In genomic region chr12:114744696-114745095, GRCh38 we compare ENCODE assay signal across 22 cellular contexts.
DNase-seq lines count a peak whose midpoint lies in the region; ATAC-seq and TF ChIP-seq lines count a peak whose summit lies in the region.
"Had no signal": no experiment of that assay in that cellular context is flagged by ENCODE, and none has a peak within 500 bp of the region (broad histone marks: within the 10 kb centered on the region; RNA-seq: fewer than 3 reads in every experiment).

No MANE protein-coding gene starts in this region.

- no peaks in the 10 kb centered on the region for H3K36me3 Mint-ChIP-seq in endothelial cell (ENCODE audit: low read depth, unreplicated experiment)
- H3K36me3 Mint-ChIP-seq: IgD-negative memory B cell, immature natural killer cell, T-cell had no signal

- TF ChIP-seq CTCF in hepatocyte (IDR thresholded peaks at IDR 0.05; ENCODE audit: poor library complexity), result no peak
- TF ChIP-seq CTCF in sigmoid colon (IDR thresholded peaks at IDR 0.05), result no peak
- no peak for TF ChIP-seq CTCF in endothelial cell (IDR thresholded peaks at IDR 0.05; ENCODE audit: unreplicated experiment)

- no peak for ATAC-seq in HG03196 (IDR thresholded peaks at IDR 0.05; ENCODE audit: unreplicated experiment)
- ATAC-seq in HG02852 (IDR thresholded peaks at IDR 0.05; ENCODE audit: unreplicated experiment), result no peak
- no peak for ATAC-seq in GM18520 (IDR thresholded peaks at IDR 0.05; ENCODE audit: unreplicated experiment)
- ATAC-seq: HCT116, T-cell had no signal

- H3K9me3 Mint-ChIP-seq in endothelial cell (ENCODE audit: unreplicated experiment), result no peaks in the 10 kb centered on the region
- H3K9me3 Mint-ChIP-seq: activated CD4-positive, alpha-beta T cell treated with anti-CD3 and anti-CD28 coated beads, Interleukin-2, amount 10 ng/mL, durations not matched to agents 24 days and 14 days; IgD-negative memory B cell; immature natural killer cell; T-cell had no signal

- WGBS in hepatocyte (ENCODE audit: low lambda C conversion rate, missing lambda C conversion rate), result 66% methylated on average over 15 of the region's 15 CpGs
- WGBS in sigmoid colon, 2 donors, result 73 to 76% methylated on average over 15 of the region's 15 CpGs

- H3K4me1 Mint-ChIP-seq in endothelial cell (ENCODE audit: unreplicated experiment), result peaks cover 15% of the 10 kb centered on the region
- H3K4me1 Mint-ChIP-seq: activated CD4-positive, alpha-beta T cell treated with anti-CD3 and anti-CD28 coated beads, Interleukin-2, amount 10 ng/mL, durations not matched to agents 24 days and 14 days; IgD-negative memory B cell; immature natural killer cell; T-cell had no signal

- H3K27ac ChIP-seq in hepatocyte (peak overlapping the region; percentile 90), sigmoid colon (peak overlapping the region in 2 of 4 donors; percentile 25 to 45)
- H3K27ac ChIP-seq: dorsolateral prefrontal cortex, epithelial cell of prostate had no signal

- H2AFZ ChIP-seq in hepatocyte, result no peak overlapping the region

- no peaks in the 10 kb centered on the region for H3K27me3 ChIP-seq in adipocyte (replicated peaks; ENCODE audit: control insufficient read depth, insufficient read depth, low read length)
- H3K27me3 ChIP-seq in hepatocyte, result no peaks in the 10 kb centered on the region
- no peaks in the 10 kb centered on the region for H3K27me3 ChIP-seq in sigmoid colon
- H3K27me3 ChIP-seq: breast epithelium had no signal

- H3K4me2 ChIP-seq in hepatocyte, result peak overlapping the region; percentile 43

- H3K4me3 Mint-ChIP-seq in endothelial cell (ENCODE audit: unreplicated experiment), result no peak overlapping the region
- H3K4me3 Mint-ChIP-seq: activated CD4-positive, alpha-beta T cell treated with anti-CD3 and anti-CD28 coated beads, Interleukin-2, amount 10 ng/mL, durations not matched to agents 24 days and 14 days; IgD-negative memory B cell; immature natural killer cell; T-cell had no signal

- H3K4me3 ChIP-seq in adipocyte (ENCODE audit: low read length) (peak overlapping the region; percentile 62), hepatocyte (no peak overlapping the region), sigmoid colon (peak overlapping the region in 2 of 4 donors; percentile 11 to 16)
- H3K4me3 ChIP-seq: dorsolateral prefrontal cortex had no signal

- DNase-seq in AG20443 (ENCODE audit: low spot score), result peak; percentile 72
- peak; percentile 72 for DNase-seq in adipocyte (ENCODE audit: low read depth)
- DNase-seq in hepatocyte (ENCODE audit: low spot score), result peak; percentile 72
- peak; percentile 77 for DNase-seq in sigmoid colon
- no peak for DNase-seq in endothelial cell (ENCODE audit: low spot score)
- DNase-seq: activated CD4-positive, alpha-beta T cell treated with anti-CD3 and anti-CD28 coated beads, Interleukin-2, amount 10 ng/mL, durations not matched to agents 24 days and 14 days; activated effector memory CD4-positive, alpha-beta T cell treated with anti-CD3 and anti-CD28 coated beads, Interleukin-2, amount 50 U/mL, for 16 hours; dorsolateral prefrontal cortex; head of caudate nucleus; immature natural killer cell; NCI-H146; NCI-H2171; NCI-H69; SHP77; T-cell had no signal

- intact Hi-C loops in sigmoid colon (cut with DNase I), result loop anchor here (5.0 kb wide), 1 partner anchor 57 kb away; no protein-coding TSS in a partner anchor

- no peaks in the 10 kb centered on the region for H3K36me3 ChIP-seq in adipocyte (ENCODE audit: control insufficient read depth, insufficient read depth, low read length, severe bottlenecking)
- no peaks in the 10 kb centered on the region for H3K36me3 ChIP-seq in hepatocyte (replicated peaks; ENCODE audit: insufficient read depth, low read depth)
- no peaks in the 10 kb centered on the region for H3K36me3 ChIP-seq in sigmoid colon
- H3K36me3 ChIP-seq: breast epithelium had no signal

- TF ChIP-seq POLR2A in sigmoid colon (IDR thresholded peaks at IDR 0.05), result no peak

- TF ChIP-seq EP300 in sigmoid colon (IDR thresholded peaks at IDR 0.05), result no peak

- H3K9me2 ChIP-seq in hepatocyte (replicated peaks; ENCODE audit: insufficient read depth), result no peaks in the 10 kb centered on the region

- H3K27ac Mint-ChIP-seq in endothelial cell (ENCODE audit: unreplicated experiment), result no peak overlapping the region
- H3K27ac Mint-ChIP-seq: activated CD4-positive, alpha-beta T cell treated with anti-CD3 and anti-CD28 coated beads, Interleukin-2, amount 10 ng/mL, durations not matched to agents 24 days and 14 days; immature natural killer cell; T-cell had no signal

- H3K9ac ChIP-seq in adipocyte (ENCODE audit: low read length), result peak overlapping the region; percentile 28

- H3K27me3 Mint-ChIP-seq in endothelial cell (ENCODE audit: unreplicated experiment), result no peaks in the 10 kb centered on the region
- H3K27me3 Mint-ChIP-seq: activated CD4-positive, alpha-beta T cell treated with anti-CD3 and anti-CD28 coated beads, Interleukin-2, amount 10 ng/mL, durations not matched to agents 24 days and 14 days; IgD-negative memory B cell had no signal

- H4K20me1 ChIP-seq in hepatocyte (ENCODE audit: insufficient read depth, poor library complexity, severe bottlenecking), result no peaks in the 10 kb centered on the region

- H3K79me2 ChIP-seq in hepatocyte, result peaks cover 2% of the 10 kb centered on the region

- H3K9me3 ChIP-seq in adipocyte (ENCODE audit: control insufficient read depth, low read length) (peaks cover 6% of the 10 kb centered on the region), hepatocyte (ENCODE audit: low read depth) (no peaks in the 10 kb centered on the region), sigmoid colon (no peaks in the 10 kb centered on the region)
- H3K9me3 ChIP-seq: breast epithelium had no signal

- H3K4me1 ChIP-seq in adipocyte (ENCODE audit: control insufficient read depth, insufficient read depth, low read length) (peaks cover 15% of the 10 kb centered on the region), hepatocyte (ENCODE audit: insufficient read depth) (peaks cover 30% of the 10 kb centered on the region), sigmoid colon (peaks cover 0 to 25% (median 18%) of the 10 kb centered on the region in 4 donors)
- H3K4me1 ChIP-seq: breast epithelium had no signal
